Comparison of ENCODE assay signal across 10 cellular contexts in genomic region chr3:57163751-57164150, GRCh38. TPM values are rescaled to one million over a fixed set of nuclear protein-coding genes. Genes with fewer than 3 reads are reported as not detected.
A peak's percentile ranks its signal among the peaks of the same experiment; 100 is the strongest.
DNase-seq lines count a peak whose midpoint lies in the region; ATAC-seq and TF ChIP-seq lines count a peak whose summit lies in the region.
"Had no signal": no experiment of that assay in that cellular context is flagged by ENCODE, and none has a peak within 500 bp of the region (broad histone marks: within the 10 kb centered on the region; RNA-seq: fewer than 3 reads in every experiment).

No MANE protein-coding gene starts in this region.

- TF ChIP-seq CTCF in right atrium auricular region (IDR thresholded peaks at IDR 0.05), result no peak
- no peak for TF ChIP-seq CTCF in retinal pigment epithelial cell (conservative IDR thresholded peaks at IDR 0.05; ENCODE audit: low read depth, low read length)

- H3K36me3 Mint-ChIP-seq in activated T-helper 1 cell treated with anti-CD3 and anti-CD28 coated beads, Interleukin-12 subunit alpha, Interleukin-12 subunit beta, Interleukin-2, Interleukin-4 antibody, amounts not matched to agents 30 ng/mL and 10 ng/mL and 1 ng/mL, durations not matched to agents 14 hours and 24 hours and 36 hours (ENCODE audit: low read depth), result peaks cover 2% of the 10 kb centered on the region

- H3K27ac ChIP-seq in GM23248 (no peak overlapping the region), right atrium auricular region (peak overlapping the region; percentile 25 to 51)

- WGBS in GM23248 (ENCODE audit: low coverage in 1 of 2, low lambda C conversion rate in 2 of 2, missing lambda C conversion rate in 2 of 2), 2 experiments, result 6 to 10% methylated on average over 7 to 8 of the region's 8 CpGs

- no peaks in the 10 kb centered on the region for H3K9me3 Mint-ChIP-seq in activated T-helper 1 cell treated with anti-CD3 and anti-CD28 coated beads, Interleukin-12 subunit alpha, Interleukin-12 subunit beta, Interleukin-2, Interleukin-4 antibody, amounts not matched to agents 30 ng/mL and 10 ng/mL and 1 ng/mL, durations not matched to agents 14 hours and 24 hours and 36 hours

- no peaks in the 10 kb centered on the region for H3K79me2 ChIP-seq in GM23248 (ENCODE audit: insufficient read depth)

- ATAC-seq in HG02885 (IDR thresholded peaks at IDR 0.05; ENCODE audit: poor library complexity, unreplicated experiment) (no peak), HG02938 (IDR thresholded peaks at IDR 0.05; ENCODE audit: unreplicated experiment) (no peak)

- H3K36me3 ChIP-seq in GM23248 (ENCODE audit: low read depth) (no peaks in the 10 kb centered on the region), right atrium auricular region (no peaks in the 10 kb centered on the region)

- peak overlapping the region; percentile 92 for H3K4me2 ChIP-seq in GM23248 (ENCODE audit: unreplicated experiment)

- peak overlapping the region; percentile 86 for H3K4me3 Mint-ChIP-seq in activated T-helper 1 cell treated with anti-CD3 and anti-CD28 coated beads, Interleukin-12 subunit alpha, Interleukin-12 subunit beta, Interleukin-2, Interleukin-4 antibody, amounts not matched to agents 30 ng/mL and 10 ng/mL and 1 ng/mL, durations not matched to agents 14 hours and 24 hours and 36 hours

- H3K27me3 ChIP-seq in GM23248 (replicated peaks; ENCODE audit: insufficient read depth), result peaks cover 8% of the 10 kb centered on the region; the same call in 1 of the 2 replicates
- no peaks in the 10 kb centered on the region for H3K27me3 ChIP-seq in right atrium auricular region

- H2AFZ ChIP-seq in GM23248, result peak overlapping the region; percentile 79

- peaks cover 14% of the 10 kb centered on the region for H3K4me1 Mint-ChIP-seq in activated T-helper 1 cell treated with anti-CD3 and anti-CD28 coated beads, Interleukin-12 subunit alpha, Interleukin-12 subunit beta, Interleukin-2, Interleukin-4 antibody, amounts not matched to agents 30 ng/mL and 10 ng/mL and 1 ng/mL, durations not matched to agents 14 hours and 24 hours and 36 hours (ENCODE audit: low read depth)

- DNase-seq in GM23248 (peak; percentile 54), right atrium auricular region (ENCODE audit: low spot score) (no peak), retinal pigment epithelial cell (ENCODE audit: low read depth) (no peak), AG08396 (ENCODE audit: low spot score) (no peak), NCI-H82 (lab: John Stamatoyannopoulos, UW) (no peak)
- no peak for DNase-seq in activated T-helper 1 cell treated with anti-CD3 and anti-CD28 coated beads, Interleukin-12 subunit alpha, Interleukin-12 subunit beta, Interleukin-2, Interleukin-4 antibody, amounts not matched to agents 30 ng/mL and 10 ng/mL and 1 ng/mL, durations not matched to agents 14 hours and 24 hours and 36 hours (ENCODE audit: low spot score)
- DNase-seq: NCI-H2171 treated with DMSO at 0.1 percent for 48 hours had no signal

- peaks cover 74% of the 10 kb centered on the region for H3K27me3 Mint-ChIP-seq in activated T-helper 1 cell treated with anti-CD3 and anti-CD28 coated beads, Interleukin-12 subunit alpha, Interleukin-12 subunit beta, Interleukin-2, Interleukin-4 antibody, amounts not matched to agents 30 ng/mL and 10 ng/mL and 1 ng/mL, durations not matched to agents 14 hours and 24 hours and 36 hours (ENCODE audit: insufficient read depth)

- no peak overlapping the region for H3K27ac Mint-ChIP-seq in activated T-helper 1 cell treated with anti-CD3 and anti-CD28 coated beads, Interleukin-12 subunit alpha, Interleukin-12 subunit beta, Interleukin-2, Interleukin-4 antibody, amounts not matched to agents 30 ng/mL and 10 ng/mL and 1 ng/mL, durations not matched to agents 14 hours and 24 hours and 36 hours

- H3F3A ChIP-seq in GM23248 (ENCODE audit: insufficient read depth), result no peaks in the 10 kb centered on the region

- no peaks in the 10 kb centered on the region for H4K20me1 ChIP-seq in GM23248 (ENCODE audit: insufficient read depth)

- H3K9me3 ChIP-seq in GM23248 (ENCODE audit: low read depth), result no peaks in the 10 kb centered on the region
- no peaks in the 10 kb centered on the region for H3K9me3 ChIP-seq in right atrium auricular region
- H3K9me3 ChIP-seq: mucosa of descending colon had no signal

- intact Hi-C loops in activated T-helper 1 cell treated with anti-CD3 and anti-CD28 coated beads, Interleukin-12 subunit alpha, Interleukin-12 subunit beta, Interleukin-2, Interleukin-4 antibody, amounts not matched to agents 30 ng/mL and 10 ng/mL and 1 ng/mL, durations not matched to agents 14 hours and 24 hours and 36 hours (cut with micrococcal nuclease), result loop anchor here (2.0 to 10.0 kb wide), 2 partner anchors 63 to 431 kb away; partner anchors contain the start of genes APPL1 and ARF4

- H3K4me1 ChIP-seq in GM23248 (ENCODE audit: insufficient read depth) (no peaks in the 10 kb centered on the region), right atrium auricular region (peaks cover 0 to 53% of the 10 kb centered on the region in 2 donors)

- H3K4me3 ChIP-seq in GM23248 (peak overlapping the region; percentile 71), right atrium auricular region (peak overlapping the region in 1 of 2 donors; percentile 72), retinal pigment epithelial cell (ENCODE audit: low read length) (peak overlapping the region; percentile 75)
- H3K4me3 ChIP-seq: mucosa of descending colon had no signal

- in situ Hi-C loops in GM23248 (cut with MboI), result no loop called here

- no peaks in the 10 kb centered on the region for H3K9me2 ChIP-seq in GM23248 (ENCODE audit: insufficient read depth)

- H3K9ac ChIP-seq in GM23248, result no peak overlapping the region

RNA-seq across cellular contexts. Expression of gene IL17RD, which starts 1.4 kb away (rescaled TPM):
- 0.76 and 1.2 TPM in 2 replicates for total RNA-seq in GM23248 (2014; rRNA removed; shearing (Covaris generic))
- 0.34 and 0.42 TPM in 2 replicates for polyA plus RNA-seq in GM23248 (2016; fragmentation: Nextera tagmentation; extraction: Ambion mirVana)
- 0.15 TPM in 1 of 2 replicates, not detected in the other for total RNA-seq in activated T-helper 1 cell treated with anti-CD3 and anti-CD28 coated beads, Interleukin-12 subunit alpha, Interleukin-12 subunit beta, Interleukin-2, Interleukin-4 antibody, amounts not matched to agents 30 ng/mL and 10 ng/mL and 1 ng/mL, durations not matched to agents 14 hours and 24 hours and 36 hours
- total RNA-seq in right atrium auricular region, result 1 to 10 TPM; 2.1 to 2.8 TPM

RNA-seq across cellular contexts. Expression of gene HESX1, which starts 36.0 kb away (rescaled TPM):
- not detected in 2 replicates for total RNA-seq in GM23248 (2014; rRNA removed; shearing (Covaris generic))
- polyA plus RNA-seq in GM23248 (2016; fragmentation: Nextera tagmentation; extraction: Ambion mirVana), result 0.58 and 1.1 TPM in 2 replicates
- total RNA-seq in activated T-helper 1 cell treated with anti-CD3 and anti-CD28 coated beads, Interleukin-12 subunit alpha, Interleukin-12 subunit beta, Interleukin-2, Interleukin-4 antibody, amounts not matched to agents 30 ng/mL and 10 ng/mL and 1 ng/mL, durations not matched to agents 14 hours and 24 hours and 36 hours, result 0.18 and 0.32 TPM in 2 replicates
- 1 to 10 TPM in 1 of 2 donors, under 1 TPM in 1; 0.75 to 1.2 TPM for total RNA-seq in right atrium auricular region
